In the genomic region with DNA sequence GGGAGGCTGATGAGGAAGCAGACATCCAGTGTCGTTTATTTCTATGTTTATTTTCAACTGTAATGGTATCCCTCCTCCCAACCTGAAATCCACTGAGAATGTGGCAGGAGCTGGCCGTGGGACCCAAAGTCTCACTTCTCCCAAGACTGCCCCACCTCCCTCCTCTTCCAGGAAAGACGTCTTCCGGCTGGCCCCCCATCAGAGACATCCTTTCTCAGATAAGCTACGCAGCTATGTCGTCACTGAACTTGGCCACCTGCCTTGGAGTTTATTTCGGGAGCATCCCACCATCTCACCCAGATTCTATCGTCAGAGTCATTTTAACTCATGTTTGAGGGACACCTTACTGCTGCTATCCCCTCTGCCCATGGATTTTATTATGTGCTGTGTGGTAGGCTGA, we compare ENCODE assay signal across 14 cellular contexts. TPM values are rescaled to one million over a fixed set of nuclear protein-coding genes. Genes with fewer than 3 reads are reported as not detected.
A peak's percentile ranks its signal among the peaks of the same experiment; 100 is the strongest.
DNase-seq lines count a peak whose midpoint lies in the region; ATAC-seq and TF ChIP-seq lines count a peak whose summit lies in the region.
"Had no signal": no experiment of that assay in that cellular context is flagged by ENCODE, and none has a peak within 500 bp of the region (broad histone marks: within the 10 kb centered on the region; RNA-seq: fewer than 3 reads in every experiment).

No MANE protein-coding gene starts in this region.

- no peak overlapping the region for H2AFZ ChIP-seq in fibroblast of lung (ENCODE audit: low read length)

- no peak for ATAC-seq in GM19452 (IDR thresholded peaks at IDR 0.05; ENCODE audit: unreplicated experiment)
- ATAC-seq in activated T-cell treated with anti-CD3 and anti-CD28 coated beads, Interleukin-2, amount 50 U/mL, for 4 hours: no peak

- H3K79me2 ChIP-seq in fibroblast of lung (ENCODE audit: control insufficient read depth, insufficient read depth, low read length): peaks cover 57% of the 10 kb centered on the region

- peak overlapping the region; percentile 91 for H3K27ac Mint-ChIP-seq in mesothelial cell of epicardium
- H3K27ac Mint-ChIP-seq: activated naive CD8-positive, alpha-beta T cell treated with anti-CD3 and anti-CD28 coated beads, Interleukin-2, amount 10 ng/mL, durations not matched to agents 7 days and 5 days had no signal

- H3K4me3 Mint-ChIP-seq in mesothelial cell of epicardium: no peak overlapping the region
- H3K4me3 Mint-ChIP-seq in activated T-cell treated with anti-CD3 and anti-CD28 coated beads, Interleukin-2, amount 50 U/mL, for 4 hours: no peak overlapping the region
- H3K4me3 Mint-ChIP-seq: activated naive CD8-positive, alpha-beta T cell treated with anti-CD3 and anti-CD28 coated beads, Interleukin-2, amount 10 ng/mL, durations not matched to agents 7 days and 5 days; CD4-positive, CD25-positive, alpha-beta regulatory T cell had no signal

- H4K20me1 ChIP-seq in fibroblast of lung (ENCODE audit: control insufficient read depth, extremely low read depth, insufficient read depth, low read length): no peaks in the 10 kb centered on the region

- no peaks in the 10 kb centered on the region for H3K9me3 Mint-ChIP-seq in mesothelial cell of epicardium
- H3K9me3 Mint-ChIP-seq in activated T-cell treated with anti-CD3 and anti-CD28 coated beads, Interleukin-2, amount 50 U/mL, for 4 hours: no peaks in the 10 kb centered on the region
- H3K9me3 Mint-ChIP-seq: activated naive CD8-positive, alpha-beta T cell treated with anti-CD3 and anti-CD28 coated beads, Interleukin-2, amount 10 ng/mL, durations not matched to agents 7 days and 5 days; CD4-positive, CD25-positive, alpha-beta regulatory T cell; IgD-negative memory B cell had no signal

- peak overlapping the region; percentile 95 for H3K27ac ChIP-seq in VCaP
- peak overlapping the region; percentile 67 for H3K27ac ChIP-seq in fibroblast of lung (ENCODE audit: insufficient read depth, low read length)
- peak overlapping the region; percentile 39 for H3K27ac ChIP-seq in subcutaneous abdominal adipose tissue (ENCODE audit: low read depth, low read length)

- DNase-seq in fibroblast of lung (ENCODE audit: low read depth in 2 of 2) (peak in 1 of 2 donors; percentile 78), mesothelial cell of epicardium (ENCODE audit: low spot score in 2 of 2, unreplicated experiment in 2 of 2) (no peak), ureter (ENCODE audit: low spot score) (no peak), H4 (ENCODE audit: low spot score) (no peak)
- DNase-seq in activated T-cell treated with anti-CD3 and anti-CD28 coated beads, Interleukin-2, amount 50 U/mL, for 4 hours: no peak
- DNase-seq: activated naive CD8-positive, alpha-beta T cell treated with anti-CD3 and anti-CD28 coated beads, Interleukin-2, amount 10 ng/mL, durations not matched to agents 7 days and 5 days; CD4-positive, CD25-positive, alpha-beta regulatory T cell; islet precursor cell; NCI-H1930; posterior cingulate gyrus had no signal

- peaks cover 34% of the 10 kb centered on the region for H3K4me1 Mint-ChIP-seq in mesothelial cell of epicardium
- H3K4me1 Mint-ChIP-seq in activated T-cell treated with anti-CD3 and anti-CD28 coated beads, Interleukin-2, amount 50 U/mL, for 4 hours (ENCODE audit: low read depth): peaks cover 31% of the 10 kb centered on the region

- H3K4me2 ChIP-seq in fibroblast of lung (ENCODE audit: extremely low read depth, insufficient read depth, low read length): no peak overlapping the region

- H3K4me3 ChIP-seq in fibroblast of lung (replicated peaks in 1 of 4; ENCODE audit: control extremely low read depth in 1 of 4, insufficient read depth in 1 of 4, low read depth in 3 of 4, low read length in 4 of 4) (no peak overlapping the region), subcutaneous abdominal adipose tissue (ENCODE audit: low read depth in 1 of 5, low read length in 5 of 5) (no peak overlapping the region)

- no peak for TF ChIP-seq CTCF in VCaP (conservative IDR thresholded peaks at IDR 0.05)
- TF ChIP-seq CTCF in fibroblast of lung (conservative IDR thresholded peaks at IDR 0.05 in 1 of 2, IDR thresholded peaks at IDR 0.05 in 1 of 2; ENCODE audit: low read depth in 1 of 2, low read length in 2 of 2): no peak
- TF ChIP-seq CTCF in mesothelial cell of epicardium (IDR thresholded peaks at IDR 0.05; ENCODE audit: unreplicated experiment): no peak

- H3K9ac ChIP-seq in fibroblast of lung (ENCODE audit: insufficient read depth, low read length) (no peak overlapping the region), subcutaneous abdominal adipose tissue (ENCODE audit: low read length in 5 of 5) (no peak overlapping the region)

- H3K27me3 ChIP-seq in fibroblast of lung (ENCODE audit: control insufficient read depth, insufficient read depth, low read length) (no peaks in the 10 kb centered on the region), subcutaneous abdominal adipose tissue (ENCODE audit: control insufficient read depth in 5 of 5, insufficient read depth in 4 of 5, low read length in 5 of 5) (no peaks in the 10 kb centered on the region)

- no peaks in the 10 kb centered on the region for H3K27me3 Mint-ChIP-seq in mesothelial cell of epicardium (ENCODE audit: low read depth)
- no peaks in the 10 kb centered on the region for H3K27me3 Mint-ChIP-seq in activated T-cell treated with anti-CD3 and anti-CD28 coated beads, Interleukin-2, amount 50 U/mL, for 4 hours (ENCODE audit: low read depth)
- H3K27me3 Mint-ChIP-seq: activated naive CD8-positive, alpha-beta T cell treated with anti-CD3 and anti-CD28 coated beads, Interleukin-2, amount 10 ng/mL, durations not matched to agents 7 days and 5 days; CD4-positive, CD25-positive, alpha-beta regulatory T cell; IgD-negative memory B cell had no signal

- H3K9me3 ChIP-seq in fibroblast of lung (ENCODE audit: control insufficient read depth, insufficient read depth, low read depth, low read length): no peaks in the 10 kb centered on the region
- H3K9me3 ChIP-seq in subcutaneous abdominal adipose tissue (ENCODE audit: control insufficient read depth in 5 of 5, low read length in 5 of 5): no peaks in the 10 kb centered on the region

- H3K36me3 ChIP-seq in fibroblast of lung (ENCODE audit: control insufficient read depth, insufficient read depth, low read length): no peaks in the 10 kb centered on the region
- H3K36me3 ChIP-seq in subcutaneous abdominal adipose tissue (ENCODE audit: control insufficient read depth in 5 of 5, insufficient read depth in 5 of 5, low read length in 5 of 5): peaks cover 0 to 5% (median 2%) of the 10 kb centered on the region in 5 donors

- peaks cover 8% of the 10 kb centered on the region for H3K36me3 Mint-ChIP-seq in mesothelial cell of epicardium
- H3K36me3 Mint-ChIP-seq in activated T-cell treated with anti-CD3 and anti-CD28 coated beads, Interleukin-2, amount 50 U/mL, for 4 hours (ENCODE audit: insufficient read depth): peaks cover 3% of the 10 kb centered on the region
- H3K36me3 Mint-ChIP-seq: IgD-negative memory B cell had no signal

- H3K4me1 ChIP-seq in fibroblast of lung (ENCODE audit: control insufficient read depth, extremely low read depth, insufficient read depth, low read length): peaks cover 18% of the 10 kb centered on the region
- H3K4me1 ChIP-seq in subcutaneous abdominal adipose tissue (ENCODE audit: control insufficient read depth in 5 of 5, insufficient read depth in 5 of 5, low read length in 5 of 5): peaks cover 11 to 60% (median 56%) of the 10 kb centered on the region in 5 donors

RNA-seq across cellular contexts. Expression of gene TMEM184B, which starts 13.9 kb away (rescaled TPM):
- 19.5 and 28.2 TPM in 2 replicates for total RNA-seq in fibroblast of lung
- polyA plus RNA-seq in fibroblast of lung: 37.2 and 40.3 TPM in 2 replicates
- 55.8 and 60.3 TPM in 2 replicates for polyA plus RNA-seq in fibroblast of lung (2012)
- 82.2 and 114 TPM in 2 replicates for polyA minus RNA-seq in fibroblast of lung (ENCODE audit: low replicate concordance)
- total RNA-seq in mesothelial cell of epicardium: 61.4 to 64.0 TPM (median 62.8 TPM) in 3 replicates
- total RNA-seq in activated T-cell treated with anti-CD3 and anti-CD28 coated beads, Interleukin-2, amount 50 U/mL, for 4 hours: 10 to 100 TPM; 26.5 to 33.5 (median 27.8) TPM
- 77.7 TPM for total RNA-seq in ureter
- total RNA-seq in H4 (2014; rRNA removed; shearing (Covaris generic)): 46.6 and 62.1 TPM in 2 replicates

RNA-seq across cellular contexts. Expression of gene MAFF, which starts 57.1 kb away (rescaled TPM):
- total RNA-seq in fibroblast of lung: 20.5 and 26.3 TPM in 2 replicates
- polyA plus RNA-seq in fibroblast of lung: 8.8 and 18.5 TPM in 2 replicates
- 13.1 and 24.4 TPM in 2 replicates for polyA plus RNA-seq in fibroblast of lung (2012)
- polyA minus RNA-seq in fibroblast of lung (ENCODE audit: low replicate concordance): 4.9 and 10.7 TPM in 2 replicates
- 33.4 to 35.3 TPM (median 34.1 TPM) in 3 replicates for total RNA-seq in mesothelial cell of epicardium
- 10 to 100 TPM in 2 of 3 donors, 1 to 10 TPM in 1; 8.9 to 12.2 (median 10.7) TPM for total RNA-seq in activated T-cell treated with anti-CD3 and anti-CD28 coated beads, Interleukin-2, amount 50 U/mL, for 4 hours
- 27.0 TPM for total RNA-seq in ureter
- 3.9 and 7.4 TPM in 2 replicates for total RNA-seq in H4 (2014; rRNA removed; shearing (Covaris generic))

RNA-seq across cellular contexts. Expression of gene CSNK1E, which starts 58.3 kb away (rescaled TPM):
- total RNA-seq in fibroblast of lung (85.0 and 99.3 TPM in 2 replicates), mesothelial cell of epicardium (261 to 264 TPM (median 261 TPM) in 3 replicates), ureter (173 TPM)
- 121 and 145 TPM in 2 replicates for polyA plus RNA-seq in fibroblast of lung
- 93.6 and 106 TPM in 2 replicates for polyA plus RNA-seq in fibroblast of lung (2012)
- polyA minus RNA-seq in fibroblast of lung (ENCODE audit: low replicate concordance): 160 and 250 TPM in 2 replicates
- total RNA-seq in activated T-cell treated with anti-CD3 and anti-CD28 coated beads, Interleukin-2, amount 50 U/mL, for 4 hours: 10 to 100 TPM; 86.9 to 94.6 (median 91.7) TPM
- total RNA-seq in H4 (2014; rRNA removed; shearing (Covaris generic)): 87.4 and 95.4 TPM in 2 replicates

Comparison
In these comparisons a context has a peak if more than half of its experiments do, and no peak if none do; other contexts are left out.
1. H3K27ac ChIP-seq: peak in every context shown above with its lines; median percentile 95 in VCaP; 67 in fibroblast of lung; 39 in subcutaneous abdominal adipose tissue.